Comparison of ENCODE assay signal across 20 cellular contexts in genomic region chr12:84435682-84436081, GRCh38.
DNase-seq lines count a peak whose midpoint lies in the region; ATAC-seq and TF ChIP-seq lines count a peak whose summit lies in the region.
"Had no signal": no experiment of that assay in that cellular context is flagged by ENCODE, and none has a peak within 500 bp of the region (broad histone marks: within the 10 kb centered on the region; RNA-seq: fewer than 3 reads in every experiment).

No MANE protein-coding gene starts in this region.

- no peak overlapping the region for H2AFZ ChIP-seq in neuronal stem cell (ENCODE audit: low read length)

- no peak overlapping the region for H3K4ac ChIP-seq in mesendoderm (ENCODE audit: low read depth, low read length)
- no peak overlapping the region for H3K4ac ChIP-seq in neuronal stem cell (ENCODE audit: low read length)

- no peak overlapping the region for H3K23ac ChIP-seq in mesendoderm (ENCODE audit: low read length)
- H3K23ac ChIP-seq in neuronal stem cell (ENCODE audit: low read depth, low read length, poor library complexity) = no peak overlapping the region

- WGBS in mesendoderm (ENCODE audit: extremely low coverage, insufficient coverage, low lambda C conversion rate) = no CpG with 5 or more reads among the region's 2 CpGs
- no CpG with 5 or more reads among the region's 2 CpGs for WGBS in neuronal stem cell (ENCODE audit: extremely low coverage in 2 of 2, insufficient read length in 2 of 2, insufficient replicate concordance in 1 of 2), 2 donors

- no peak overlapping the region for H4K91ac ChIP-seq in neuronal stem cell (ENCODE audit: low read depth, low read length, poor library complexity)

- H3K56ac ChIP-seq in mesendoderm (ENCODE audit: low read length) = no peak overlapping the region

- no peaks in the 10 kb centered on the region for H3K27me3 ChIP-seq in WERI-Rb-1 (ENCODE audit: insufficient read depth, low read depth, severe bottlenecking)
- no peaks in the 10 kb centered on the region for H3K27me3 ChIP-seq in mesendoderm (ENCODE audit: insufficient read depth, low read length, poor library complexity)
- no peaks in the 10 kb centered on the region for H3K27me3 ChIP-seq in neuronal stem cell (ENCODE audit: control insufficient read depth in 3 of 3, insufficient read depth in 3 of 3, low read depth in 1 of 3, low read length in 3 of 3)
- H3K27me3 ChIP-seq: BLaER1 had no signal

- H2BK15ac ChIP-seq in mesendoderm (replicated peaks; ENCODE audit: low read depth) (no peak overlapping the region), neuronal stem cell (ENCODE audit: low read length) (no peak overlapping the region)

- TF ChIP-seq CTCF in WERI-Rb-1 (IDR thresholded peaks at IDR 0.05; ENCODE audit: low read depth, low read length) = no peak

- in situ Hi-C loops in G401 (cut with HindIII; ENCODE audit: low sequenced_read_pairs) = no loop called here

- H3K4me1 ChIP-seq in mesendoderm (ENCODE audit: control insufficient read depth, low read depth, low read length) (no peaks in the 10 kb centered on the region), neuronal stem cell (ENCODE audit: control insufficient read depth in 2 of 2, insufficient read depth in 1 of 2, low read depth in 1 of 2, low read length in 2 of 2) (no peaks in the 10 kb centered on the region)
- H3K4me1 ChIP-seq: BLaER1, Caco-2 had no signal

- H3K36me3 ChIP-seq in WERI-Rb-1 (no peaks in the 10 kb centered on the region), mesendoderm (ENCODE audit: control insufficient read depth, insufficient read depth, low read length) (no peaks in the 10 kb centered on the region), neuronal stem cell (replicated peaks in 1 of 2; ENCODE audit: control insufficient read depth in 2 of 2, insufficient read depth in 2 of 2, low read length in 2 of 2) (no peaks in the 10 kb centered on the region)
- H3K36me3 ChIP-seq: BLaER1, HAP-1 had no signal

- no peak overlapping the region for H4K5ac ChIP-seq in mesendoderm (ENCODE audit: low read length)

- H4K8ac ChIP-seq in mesendoderm (ENCODE audit: low read depth, low read length) (no peak overlapping the region), neuronal stem cell (ENCODE audit: low read depth, low read length) (no peak overlapping the region)

- H2AK5ac ChIP-seq in mesendoderm (ENCODE audit: low read length) = no peak overlapping the region
- no peak overlapping the region for H2AK5ac ChIP-seq in neuronal stem cell (ENCODE audit: low read depth, low read length)

- H3K4me2 ChIP-seq in mesendoderm (ENCODE audit: low read length) (no peak overlapping the region), neuronal stem cell (ENCODE audit: insufficient read depth, low read length, poor library complexity, severe bottlenecking) (no peak overlapping the region)
- H3K4me2 ChIP-seq: BLaER1 had no signal

- H3K14ac ChIP-seq in neuronal stem cell (ENCODE audit: low read length) = no peak overlapping the region

- no peaks in the 10 kb centered on the region for H3K79me1 ChIP-seq in mesendoderm (ENCODE audit: low read length)
- no peaks in the 10 kb centered on the region for H3K79me1 ChIP-seq in neuronal stem cell (ENCODE audit: low read depth, low read length)

- DNase-seq in D341Med (ENCODE audit: low spot score) = peak; percentile 45
- DNase-seq in WERI-Rb-1 = peak; percentile 8
- peak; percentile 3 for DNase-seq in mesendoderm
- peak; percentile 4 for DNase-seq in neuronal stem cell (ENCODE audit: low spot score)
- DNase-seq in G401 (ENCODE audit: low spot score) = no peak
- no peak for DNase-seq in DMS153 treated with DMSO at 0.1 percent for 48 hours (lab: John Stamatoyannopoulos, UW; ENCODE audit: unreplicated experiment)
- DNase-seq: Caco-2; CD4-positive, CD25-positive, alpha-beta regulatory T cell; CD8-positive, alpha-beta T cell; DMS 273 treated with DMSO at 0.1 percent for 48 hours; DND-41; GDM1; GOT3; HFFc6 had no signal

- no peak overlapping the region for H2BK5ac ChIP-seq in mesendoderm (ENCODE audit: low read length)
- no peak overlapping the region for H2BK5ac ChIP-seq in neuronal stem cell (ENCODE audit: low read length)

- H3K9me3 ChIP-seq in WERI-Rb-1 (ENCODE audit: severe bottlenecking) (no peaks in the 10 kb centered on the region), neuronal stem cell (replicated peaks in 1 of 2; ENCODE audit: control insufficient read depth in 2 of 2, insufficient read depth in 1 of 2, low read depth in 1 of 2, low read length in 2 of 2) (no peaks in the 10 kb centered on the region)
- H3K9me3 ChIP-seq: BLaER1, Caco-2, HAP-1 had no signal

- H2BK120ac ChIP-seq in mesendoderm (ENCODE audit: low read depth, low read length) (no peak overlapping the region), neuronal stem cell (ENCODE audit: low read depth, low read length) (no peak overlapping the region)

- no peak overlapping the region for H3K18ac ChIP-seq in mesendoderm (ENCODE audit: low read length)
- H3K18ac ChIP-seq in neuronal stem cell (ENCODE audit: low read length) = no peak overlapping the region

- no peak overlapping the region for H2BK12ac ChIP-seq in neuronal stem cell (ENCODE audit: low read length)

- no peak overlapping the region for H3K27ac ChIP-seq in WERI-Rb-1
- H3K27ac ChIP-seq in mesendoderm (ENCODE audit: low read depth, low read length) = no peak overlapping the region
- no peak overlapping the region for H3K27ac ChIP-seq in neuronal stem cell (replicated peaks; ENCODE audit: low read length)
- H3K27ac ChIP-seq: 22Rv1, BLaER1, C4-2B had no signal

- H3K9ac ChIP-seq in mesendoderm (ENCODE audit: low read length) (no peak overlapping the region), neuronal stem cell (ENCODE audit: low read depth, low read length, poor library complexity) (no peak overlapping the region)
- H3K9ac ChIP-seq: BLaER1 had no signal

- H3K4me3 ChIP-seq in WERI-Rb-1 (ENCODE audit: low read depth, low read length) (no peak overlapping the region), mesendoderm (ENCODE audit: low read length) (no peak overlapping the region), neuronal stem cell (ENCODE audit: low read length in 2 of 2) (no peak overlapping the region)
- H3K4me3 ChIP-seq: BLaER1, GM12878, HAP-1 had no signal

- no peaks in the 10 kb centered on the region for H3K79me2 ChIP-seq in mesendoderm (ENCODE audit: control insufficient read depth, insufficient read depth, low read length)

- no peak for ATAC-seq in GM18870 (IDR thresholded peaks at IDR 0.05; ENCODE audit: unreplicated experiment)
- ATAC-seq: CD8-positive, alpha-beta T cell; GM12878 had no signal

Comparison
In these comparisons a context has a peak if more than half of its experiments do, and no peak if none do; other contexts are left out.
1. DNase-seq: peak in D341Med (single experiment), WERI-Rb-1 (single experiment), mesendoderm (single experiment) and neuronal stem cell (single experiment); none in G401 (single experiment) and DMS153 treated with DMSO at 0.1 percent for 48 hours (single experiment).